Comparison of ENCODE assay signal across 8 cellular contexts in the genomic region with DNA sequence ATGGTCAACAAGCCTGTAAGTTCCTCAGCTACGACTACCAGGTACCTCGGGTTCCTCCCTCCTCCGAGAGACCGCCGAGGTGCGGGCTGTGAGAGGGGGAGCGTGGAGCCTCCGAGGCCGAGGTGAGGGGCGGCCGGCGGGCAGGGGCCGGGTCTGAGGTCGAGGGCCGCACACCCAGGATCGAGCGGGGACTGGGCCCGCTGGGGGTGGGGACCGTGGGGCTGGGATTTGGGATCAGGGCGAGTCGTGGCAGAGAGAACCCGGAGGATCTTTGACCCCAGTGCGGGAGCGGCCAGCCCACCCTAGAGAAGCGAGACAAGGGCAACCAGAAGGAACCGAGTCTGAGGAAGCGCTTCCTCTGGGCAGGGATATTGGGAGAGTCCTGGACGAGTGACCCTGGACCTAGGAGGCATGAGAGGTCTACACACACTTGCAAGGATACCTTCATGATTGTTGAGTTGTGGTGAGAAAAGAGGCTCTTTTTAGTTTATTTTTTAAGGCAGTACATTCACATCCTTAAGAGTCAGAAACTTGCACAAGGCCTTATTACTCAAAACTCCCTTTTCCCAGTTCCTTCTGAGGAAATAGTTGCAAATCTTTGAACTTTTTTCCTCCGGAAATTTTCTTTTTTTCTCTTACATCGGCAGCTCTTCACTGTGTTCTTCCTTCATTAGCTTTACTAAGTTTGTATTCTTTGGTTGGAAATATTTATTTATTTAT. TPM values are rescaled to one million over a fixed set of nuclear protein-coding genes. Genes with fewer than 3 reads are reported as not detected.
DNase-seq lines count a peak whose midpoint lies in the region; ATAC-seq and TF ChIP-seq lines count a peak whose summit lies in the region.

No MANE protein-coding gene starts in this region.

- H3K4me1 ChIP-seq in BLaER1: peaks cover 24% of the 10 kb centered on the region
- H3K4me1 ChIP-seq in Karpas-422 (ENCODE audit: low read length): peaks cover 17% of the 10 kb centered on the region
- H3K4me1 ChIP-seq in mesodermal cell (ENCODE audit: control insufficient read depth, insufficient read depth, low read length, poor library complexity, severe bottlenecking): no peaks in the 10 kb centered on the region

- H3K79me2 ChIP-seq in Karpas-422 (ENCODE audit: low read length): peaks cover 33% of the 10 kb centered on the region

- no peak for DNase-seq in Karpas-422
- DNase-seq in choroid plexus epithelial cell (ENCODE audit: low read depth): peak; percentile 28
- no peak for DNase-seq in SIG-M5 (lab: John Stamatoyannopoulos, UW)
- no peak for DNase-seq in NCI-H2081 (lab: John Stamatoyannopoulos, UW)

- ATAC-seq in GM21390 (IDR thresholded peaks at IDR 0.05; ENCODE audit: unreplicated experiment) (no peak), GM19324 (IDR thresholded peaks at IDR 0.05; ENCODE audit: low FRiP score, unreplicated experiment) (no peak)

- no peak for TF ChIP-seq CTCF in choroid plexus epithelial cell (conservative IDR thresholded peaks at IDR 0.05; ENCODE audit: low read depth, low read length)

- H3K9ac ChIP-seq in BLaER1 (peak overlapping the region; percentile 90), Karpas-422 (ENCODE audit: low read length) (peak overlapping the region; percentile 92)

- H4K20me1 ChIP-seq in BLaER1: no peaks in the 10 kb centered on the region
- H4K20me1 ChIP-seq in Karpas-422 (ENCODE audit: insufficient read depth, low read depth, low read length): no peaks in the 10 kb centered on the region

- H3K27ac ChIP-seq in BLaER1 (peak overlapping the region; percentile 88), Karpas-422 (ENCODE audit: low read length) (peak overlapping the region; percentile 69; the same call in 1 of the 2 replicates), mesodermal cell (ENCODE audit: low read depth, low read length, severe bottlenecking) (peak overlapping the region; percentile 98)

- 1 to 15% methylated on average over 12 to 14 of the region's 30 CpGs for WGBS in mesodermal cell (ENCODE audit: insufficient coverage in 2 of 2), 2 experiments

- no peak overlapping the region for H2AFZ ChIP-seq in Karpas-422 (ENCODE audit: low read length)

- H3K27me3 ChIP-seq in BLaER1: no peaks in the 10 kb centered on the region
- no peaks in the 10 kb centered on the region for H3K27me3 ChIP-seq in Karpas-422 (ENCODE audit: low read length)

- peak overlapping the region; percentile 79 for H3K4me3 ChIP-seq in BLaER1
- H3K4me3 ChIP-seq in Karpas-422 (ENCODE audit: low read length): peak overlapping the region; percentile 93
- H3K4me3 ChIP-seq in choroid plexus epithelial cell (ENCODE audit: low read depth, low read length): peak overlapping the region; percentile 96
- peak overlapping the region; percentile 65 for H3K4me3 ChIP-seq in mesodermal cell (ENCODE audit: extremely low read depth, insufficient read depth, low read length, poor library complexity, severe bottlenecking)

- no peaks in the 10 kb centered on the region for H3K36me3 ChIP-seq in BLaER1
- H3K36me3 ChIP-seq in Karpas-422 (ENCODE audit: insufficient read depth, low read length): no peaks in the 10 kb centered on the region
- H3K36me3 ChIP-seq in mesodermal cell (ENCODE audit: control insufficient read depth, insufficient read depth, low read length): no peaks in the 10 kb centered on the region

- H3K9me3 ChIP-seq in BLaER1: no peaks in the 10 kb centered on the region
- no peaks in the 10 kb centered on the region for H3K9me3 ChIP-seq in Karpas-422 (ENCODE audit: low read length)
- no peaks in the 10 kb centered on the region for H3K9me3 ChIP-seq in mesodermal cell (ENCODE audit: control insufficient read depth, low read length)

- H3K9me2 ChIP-seq in Karpas-422 (replicated peaks; ENCODE audit: insufficient read depth, low read length): no peaks in the 10 kb centered on the region

- H3K4me2 ChIP-seq in BLaER1: peak overlapping the region; percentile 98
- peak overlapping the region; percentile 91 for H3K4me2 ChIP-seq in Karpas-422 (ENCODE audit: low read depth, low read length, poor library complexity, severe bottlenecking)

RNA-seq across cellular contexts. Expression of a gene that starts 0.4 kb away (rescaled TPM):
- total RNA-seq in Karpas-422 (2014; rRNA removed; shearing (Covaris generic); ENCODE audit: low replicate concordance): 11.5 and 11.8 TPM in 2 replicates
- 6.4 TPM for polyA plus RNA-seq in mesodermal cell (2013, experiment 1 of 2)
- polyA plus RNA-seq in mesodermal cell (2013, experiment 2 of 2): 4.4 TPM

RNA-seq across cellular contexts. Expression of a gene that starts 28.3 kb away (rescaled TPM):
- total RNA-seq in Karpas-422 (2014; rRNA removed; shearing (Covaris generic); ENCODE audit: low replicate concordance): 160 and 269 TPM in 2 replicates
- polyA plus RNA-seq in mesodermal cell (2013, experiment 1 of 2): 193 TPM
- 159 TPM for polyA plus RNA-seq in mesodermal cell (2013, experiment 2 of 2)
